ENCODE assay signal across 10 cellular contexts in genomic region chr16:16143038-16143763, GRCh38.
DNase-seq lines count a peak whose midpoint lies in the region; ATAC-seq and TF ChIP-seq lines count a peak whose summit lies in the region.
"Had no signal": no experiment of that assay in that cellular context is flagged by ENCODE, and none has a peak within 500 bp of the region (broad histone marks: within the 10 kb centered on the region; RNA-seq: fewer than 3 reads in every experiment).

No MANE protein-coding gene starts in this region.

- H3K4me2 ChIP-seq in PC-9 = no peak overlapping the region

- peaks cover 7% of the 10 kb centered on the region; the same call in 1 of the 2 replicates for H3K36me3 ChIP-seq in PC-9 (ENCODE audit: low read depth)

- no peaks in the 10 kb centered on the region for H3K79me2 ChIP-seq in PC-9 (ENCODE audit: low read depth)

- no peaks in the 10 kb centered on the region for H3K27me3 ChIP-seq in PC-9 (ENCODE audit: insufficient read depth, low read depth)
- H3K27me3 ChIP-seq: tibial artery had no signal

- peaks cover 17% of the 10 kb centered on the region; the same call in 1 of the 2 replicates for H3F3A ChIP-seq in PC-9 (ENCODE audit: insufficient read depth, low read depth)

- DNase-seq in AG09319 (ENCODE audit: extremely low read depth, low read depth) (no peak), GM12865 (ENCODE audit: low read depth) (peak; percentile 23), PC-9 (no peak), fibroblast of villous mesenchyme (ENCODE audit: low read depth) (no peak), amniotic stem cell (lab: John Stamatoyannopoulos, UW) (no peak)
- no peak for DNase-seq in stimulated activated naive CD4-positive, alpha-beta T cell (lab: John Stamatoyannopoulos, UW)
- DNase-seq: occipital lobe, tibial artery had no signal

- no peaks in the 10 kb centered on the region for H3K4me1 ChIP-seq in PC-9 (replicated peaks; ENCODE audit: insufficient read depth)

- peaks cover 16% of the 10 kb centered on the region for H4K20me1 ChIP-seq in PC-9 (ENCODE audit: insufficient read depth)

- CTCF ChIA-PET in PC-9 (lab: Charles Lee) = interaction anchor here (0.6 kb wide), 1 partner anchor 125 kb away, joined by 3 read pairs; no protein-coding TSS in a partner anchor

- H3K9me3 ChIP-seq in PC-9 (ENCODE audit: insufficient read depth, low read depth) = no peaks in the 10 kb centered on the region
- H3K9me3 ChIP-seq: tibial artery had no signal

- no peak overlapping the region for H3K4me3 ChIP-seq in GM12865 (ENCODE audit: low read depth, low read length)
- H3K4me3 ChIP-seq in PC-9 = no peak overlapping the region
- no peak overlapping the region for H3K4me3 ChIP-seq in fibroblast of villous mesenchyme (ENCODE audit: low read depth, low read length)
- H3K4me3 ChIP-seq: tibial artery had no signal

- no peaks in the 10 kb centered on the region for H3K9me2 ChIP-seq in PC-9 (ENCODE audit: insufficient read depth)

- H3K27ac ChIP-seq in PC-9 = no peak overlapping the region
- H3K27ac ChIP-seq: tibial artery had no signal

- ATAC-seq in HG02885 (IDR thresholded peaks at IDR 0.05; ENCODE audit: poor library complexity, unreplicated experiment) (no peak), GM18520 (IDR thresholded peaks at IDR 0.05; ENCODE audit: unreplicated experiment) (no peak)

- H2AFZ ChIP-seq in PC-9 = no peak overlapping the region

- intact Hi-C loops in PC-9 (cut with micrococcal nuclease; ENCODE audit: unreplicated experiment) = no loop called here

- peak; percentile 29 for TF ChIP-seq CTCF in AG09319 (IDR thresholded peaks at IDR 0.05; ENCODE audit: low read depth, low read length)
- TF ChIP-seq CTCF in GM12865 (IDR thresholded peaks at IDR 0.05; ENCODE audit: insufficient read depth, low read depth, low read length, missing control alignments) = peak; percentile 35
- peak; percentile 45; the same call in 1 of the 2 replicates for TF ChIP-seq CTCF in PC-9 (conservative IDR thresholded peaks at IDR 0.05)
- TF ChIP-seq CTCF in fibroblast of villous mesenchyme (IDR thresholded peaks at IDR 0.05; ENCODE audit: insufficient read depth, low read depth, low read length) = peak; percentile 37

- BruUV-seq in PC-9 (replicated peaks; lab: Mats Ljungman, UMichigan) = no TSS peak

- POLR2A ChIA-PET in PC-9 (lab: Charles Lee; ENCODE audit: unreplicated experiment) = no interaction called here
